In genomic region chr12:123896786-123897185, GRCh38 we compare ENCODE assay signal across 23 cellular contexts.
DNase-seq lines count a peak whose midpoint lies in the region; ATAC-seq and TF ChIP-seq lines count a peak whose summit lies in the region.
"Had no signal": no experiment of that assay in that cellular context is flagged by ENCODE, and none has a peak within 500 bp of the region (broad histone marks: within the 10 kb centered on the region; RNA-seq: fewer than 3 reads in every experiment).

No MANE protein-coding gene starts in this region.

- DNase-seq in BJ (ENCODE audit: low read depth) (peak; percentile 44), MG63 (peak; percentile 50), chondrocyte (ENCODE audit: low spot score) (no peak), sciatic nerve (ENCODE audit: low spot score) (no peak), cortex of kidney (lab: John Stamatoyannopoulos, UW) (no peak), NCI-H2227 (lab: John Stamatoyannopoulos, UW; ENCODE audit: unreplicated experiment) (no peak)
- DNase-seq: activated CD8-positive, alpha-beta T cell treated with anti-CD3 and anti-CD28 coated beads, Interleukin-2, amount 10 ng/mL, durations not matched to agents 7 days and 5 days; activated T-cell treated with anti-CD3 and anti-CD28 coated beads, Interleukin-2, amount 50 U/mL, for 4 hours; body of pancreas; GDM1; glutamatergic neuron; NCI-H1092; NCI-H2081; NK-92 treated with Interleukin-12 subunit alpha and Interleukin-12 subunit beta, amount 100 ng/mL, for 24 hours; Right ventricle myocardium superior; stimulated activated naive CD8-positive, alpha-beta T cell treated with anti-CD3 and anti-CD28 coated beads, Interleukin-15, Interleukin-2, amounts not matched to agents 100 U/mL and 50 U/mL, for 24 hours; T-helper 1 cell had no signal

- H3K27me3 Mint-ChIP-seq in chondrocyte (ENCODE audit: low read depth) = peaks cover 1% of the 10 kb centered on the region
- H3K27me3 Mint-ChIP-seq: activated naive CD4-positive, alpha-beta T cell treated with anti-CD3 and anti-CD28 coated beads, Interleukin-2, amount 50 U/mL, for 24 hours had no signal

- CTCF ChIA-PET in BJ (lab: Yijun Ruan, JAX) = interaction anchor here (1.0 kb wide), 1 partner anchor 8 kb away, joined by 4 read pairs; no protein-coding TSS in a partner anchor

- no peaks in the 10 kb centered on the region for H3K9me3 ChIP-seq in MG63
- H3K9me3 ChIP-seq: BLaER1, body of pancreas, right atrium auricular region had no signal

- intact Hi-C loops in sciatic nerve (cut with DNase I) = no loop called here

- peaks cover 17% of the 10 kb centered on the region for H3K4me1 Mint-ChIP-seq in chondrocyte (ENCODE audit: low read depth)

- no peaks in the 10 kb centered on the region for H3K36me3 ChIP-seq in BJ (ENCODE audit: control insufficient read depth, insufficient read depth, low read length)
- H3K36me3 ChIP-seq in MG63 = no peaks in the 10 kb centered on the region
- H3K36me3 ChIP-seq: BLaER1, right atrium auricular region had no signal

- TF ChIP-seq CTCF in BJ (IDR thresholded peaks at IDR 0.05; ENCODE audit: insufficient read depth, low read depth, low read length) (no peak), chondrocyte (IDR thresholded peaks at IDR 0.05) (no peak)

- ATAC-seq in sciatic nerve (peak; percentile 51), HG03354 (IDR thresholded peaks at IDR 0.05; ENCODE audit: poor library complexity, severe bottlenecking, unreplicated experiment) (no peak), HG03196 (IDR thresholded peaks at IDR 0.05; ENCODE audit: unreplicated experiment) (no peak)
- ATAC-seq: activated CD8-positive, alpha-beta T cell treated with anti-CD3 and anti-CD28 coated beads, Interleukin-2, amount 10 ng/mL, durations not matched to agents 7 days and 5 days; activated T-cell treated with anti-CD3 and anti-CD28 coated beads, Interleukin-2, amount 50 U/mL, for 4 hours; body of pancreas; stimulated activated naive CD8-positive, alpha-beta T cell treated with anti-CD3 and anti-CD28 coated beads, Interleukin-15, Interleukin-2, amounts not matched to agents 100 U/mL and 50 U/mL, for 24 hours had no signal

- no peaks in the 10 kb centered on the region for H3K9me3 Mint-ChIP-seq in chondrocyte (ENCODE audit: low read depth)
- H3K9me3 Mint-ChIP-seq: activated naive CD4-positive, alpha-beta T cell treated with anti-CD3 and anti-CD28 coated beads, Interleukin-2, amount 50 U/mL, for 24 hours; activated T-cell treated with anti-CD3 and anti-CD28 coated beads, Interleukin-2, amount 50 U/mL, for 4 hours; dendritic cell treated with granulocyte-macrophage colony-stimulating factor and Interleukin-4, amounts not matched to agents 40 ng/mL and 50 ng/mL, for 4 days had no signal

- H3K4me3 ChIP-seq in BJ (ENCODE audit: low read depth, low read length) (peak overlapping the region; percentile 44), MG63 (peak overlapping the region; percentile 25)
- H3K4me3 ChIP-seq: BLaER1, body of pancreas, right atrium auricular region had no signal

- no peaks in the 10 kb centered on the region for H3K36me3 Mint-ChIP-seq in chondrocyte (ENCODE audit: low read depth)
- H3K36me3 Mint-ChIP-seq: activated naive CD4-positive, alpha-beta T cell treated with anti-CD3 and anti-CD28 coated beads, Interleukin-2, amount 50 U/mL, for 24 hours had no signal

- H3K4me3 Mint-ChIP-seq in chondrocyte (ENCODE audit: unreplicated experiment) = no peak overlapping the region
- H3K4me3 Mint-ChIP-seq: activated CD8-positive, alpha-beta T cell treated with anti-CD3 and anti-CD28 coated beads, Interleukin-2, amount 10 ng/mL, durations not matched to agents 7 days and 5 days; activated naive CD4-positive, alpha-beta T cell treated with anti-CD3 and anti-CD28 coated beads, Interleukin-2, amount 50 U/mL, for 24 hours; activated T-cell treated with anti-CD3 and anti-CD28 coated beads, Interleukin-2, amount 50 U/mL, for 4 hours; dendritic cell treated with granulocyte-macrophage colony-stimulating factor and Interleukin-4, amounts not matched to agents 40 ng/mL and 50 ng/mL, for 4 days had no signal

- H3K27me3 ChIP-seq in BJ (ENCODE audit: control insufficient read depth, insufficient read depth, low read length) = peaks cover 5% of the 10 kb centered on the region
- no peaks in the 10 kb centered on the region for H3K27me3 ChIP-seq in MG63
- H3K27me3 ChIP-seq: BLaER1, body of pancreas, right atrium auricular region had no signal

- peak overlapping the region; percentile 51 for H3K27ac Mint-ChIP-seq in chondrocyte (ENCODE audit: unreplicated experiment)
- H3K27ac Mint-ChIP-seq: activated CD8-positive, alpha-beta T cell treated with anti-CD3 and anti-CD28 coated beads, Interleukin-2, amount 10 ng/mL, durations not matched to agents 7 days and 5 days; activated naive CD4-positive, alpha-beta T cell treated with anti-CD3 and anti-CD28 coated beads, Interleukin-2, amount 50 U/mL, for 24 hours; dendritic cell treated with granulocyte-macrophage colony-stimulating factor and Interleukin-4, amounts not matched to agents 40 ng/mL and 50 ng/mL, for 4 days had no signal

- POLR2A ChIA-PET in BJ (lab: Charles Lee) = no interaction called here

Comparison
In these comparisons a context has a peak if more than half of its experiments do, and no peak if none do; other contexts are left out.
1. DNase-seq: peak in BJ (single experiment) and MG63 (single experiment); none in chondrocyte (single experiment), sciatic nerve (single experiment), cortex of kidney (single experiment) and NCI-H2227 (single experiment).